In the genomic region with DNA sequence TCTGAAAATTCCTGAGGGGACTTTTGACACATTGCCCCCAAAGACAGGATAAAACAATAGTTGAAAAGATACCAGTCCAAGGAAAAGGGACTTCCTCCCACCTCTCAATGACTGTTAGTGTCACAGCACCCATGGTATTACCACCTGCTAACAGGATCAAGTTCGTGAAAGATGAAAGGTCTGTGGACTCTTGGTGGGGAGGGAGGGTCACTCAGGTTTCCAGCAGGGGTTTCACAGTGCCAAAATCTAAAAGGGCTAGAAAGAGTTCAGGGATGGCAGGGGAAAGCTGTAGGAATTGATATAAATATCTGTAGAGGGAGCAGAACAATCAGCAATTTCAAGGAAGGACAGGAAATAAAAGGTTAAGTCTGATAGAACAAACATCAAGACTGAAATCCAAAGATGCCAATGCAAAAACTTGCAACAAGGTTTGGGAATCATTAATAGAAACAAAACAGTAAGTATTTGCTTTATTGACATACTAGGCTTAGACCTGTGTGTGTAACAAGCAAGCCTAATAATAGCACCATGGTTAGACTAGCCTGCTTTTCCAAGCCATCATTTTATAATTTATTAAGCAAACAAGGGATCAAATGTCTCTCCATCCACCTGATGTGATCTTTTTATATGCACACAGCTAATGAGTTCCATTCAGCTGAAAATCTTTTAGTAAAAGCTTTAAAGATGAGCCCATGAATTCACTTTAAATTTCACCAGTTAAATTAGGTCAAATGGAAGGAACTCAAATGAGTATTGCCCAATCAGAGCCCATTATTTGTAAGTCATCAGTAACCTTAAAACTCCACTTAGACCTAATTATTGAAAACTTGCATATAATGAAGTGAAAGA, we compare ENCODE assay signal across 8 cellular contexts. TPM values are rescaled to one million over a fixed set of nuclear protein-coding genes. Genes with fewer than 3 reads are reported as not detected.
A peak's percentile ranks its signal among the peaks of the same experiment; 100 is the strongest.
DNase-seq lines count a peak whose midpoint lies in the region; ATAC-seq and TF ChIP-seq lines count a peak whose summit lies in the region.

No MANE protein-coding gene starts in this region.

- H3K4me3 Mint-ChIP-seq in activated B cell treated with CpG ODN at 0.5 μM for 24 hours = peak overlapping the region; percentile 95

- peak; percentile 24 for DNase-seq in NOMO-1 treated with DMSO at 0.1 percent for 48 hours (lab: John Stamatoyannopoulos, UW; ENCODE audit: unreplicated experiment)
- no peak for DNase-seq in NOMO-1 treated with dmso at 0.1 percent for 144 hours (lab: John Stamatoyannopoulos, UW; ENCODE audit: unreplicated experiment)
- no peak for DNase-seq in activated B cell treated with CpG ODN at 0.5 μM for 24 hours
- DNase-seq in OCI-M1 (lab: John Stamatoyannopoulos, UW) = no peak
- no peak for DNase-seq in SW 1271 (lab: John Stamatoyannopoulos, UW)

- H3K9me3 Mint-ChIP-seq in activated B cell treated with CpG ODN at 0.5 μM for 24 hours = no peaks in the 10 kb centered on the region

- intact Hi-C loops in activated B cell treated with CpG ODN at 0.5 μM for 24 hours (cut with micrococcal nuclease) = no loop called here

- no peak for TF ChIP-seq CTCF in activated B cell treated with CpG ODN at 0.5 μM for 24 hours (IDR thresholded peaks at IDR 0.05)

- H3K27ac ChIP-seq in subcutaneous abdominal adipose tissue (ENCODE audit: low read depth, low read length) = peak overlapping the region; percentile 99

- H3K4me1 ChIP-seq in iPS-15b (ENCODE audit: control insufficient read depth, insufficient read depth, low read length) (peaks cover 20% of the 10 kb centered on the region), subcutaneous abdominal adipose tissue (ENCODE audit: control insufficient read depth in 5 of 5, insufficient read depth in 5 of 5, low read length in 5 of 5) (peaks cover 5 to 60% (median 58%) of the 10 kb centered on the region in 5 donors)

- H3K36me3 ChIP-seq in iPS-15b (ENCODE audit: control insufficient read depth, insufficient read depth, low read length) = peaks cover 42% of the 10 kb centered on the region
- peaks cover 45 to 64% (median 54%) of the 10 kb centered on the region in 5 donors for H3K36me3 ChIP-seq in subcutaneous abdominal adipose tissue (ENCODE audit: control insufficient read depth in 5 of 5, insufficient read depth in 5 of 5, low read length in 5 of 5)

- H3K4me3 ChIP-seq in iPS-15b (ENCODE audit: low read depth, low read length) = peak overlapping the region; percentile 99
- peak overlapping the region; percentile 88 to 100 (median 98) for H3K4me3 ChIP-seq in subcutaneous abdominal adipose tissue (ENCODE audit: low read depth in 1 of 5, low read length in 5 of 5)

- H3K27me3 Mint-ChIP-seq in activated B cell treated with CpG ODN at 0.5 μM for 24 hours = no peaks in the 10 kb centered on the region

- H3K9me3 ChIP-seq in iPS-15b (ENCODE audit: control insufficient read depth, insufficient read depth, low read length) = no peaks in the 10 kb centered on the region
- H3K9me3 ChIP-seq in subcutaneous abdominal adipose tissue (ENCODE audit: control insufficient read depth in 5 of 5, low read length in 5 of 5) = no peaks in the 10 kb centered on the region

- peaks cover 74% of the 10 kb centered on the region for H3K4me1 Mint-ChIP-seq in activated B cell treated with CpG ODN at 0.5 μM for 24 hours

- ATAC-seq in activated B cell treated with CpG ODN at 0.5 μM for 24 hours (ENCODE audit: low read depth) (no peak), GM19395 (IDR thresholded peaks at IDR 0.05; ENCODE audit: unreplicated experiment) (no peak)

- H3K36me3 Mint-ChIP-seq in activated B cell treated with CpG ODN at 0.5 μM for 24 hours (ENCODE audit: low read depth) = peaks cover 75% of the 10 kb centered on the region

- peak overlapping the region; percentile 85 for H3K27ac Mint-ChIP-seq in activated B cell treated with CpG ODN at 0.5 μM for 24 hours

- no peaks in the 10 kb centered on the region for H3K27me3 ChIP-seq in iPS-15b (ENCODE audit: control insufficient read depth, insufficient read depth, low read length)
- no peaks in the 10 kb centered on the region for H3K27me3 ChIP-seq in subcutaneous abdominal adipose tissue (ENCODE audit: control insufficient read depth in 5 of 5, insufficient read depth in 4 of 5, low read length in 5 of 5)

- POLR2A ChIA-PET in activated B cell treated with CpG ODN at 0.5 μM for 24 hours (lab: Charles Lee) = interaction anchor here (0.5 to 14.3 kb wide), 6 partner anchors 11 to 380 kb away, joined by 3 to 1106 read pairs (median 4); partner anchors contain the start of gene ENSA

- CTCF ChIA-PET in activated B cell treated with CpG ODN at 0.5 μM for 24 hours (lab: Charles Lee) = interaction anchor here (6.8 to 9.8 kb wide), 2 partner anchors 14 to 45 kb away, joined by 56 to 196 read pairs; no protein-coding TSS in a partner anchor

- H3K9ac ChIP-seq in iPS-15b (ENCODE audit: low read depth, low read length) (peak overlapping the region; percentile 100), subcutaneous abdominal adipose tissue (ENCODE audit: low read length in 5 of 5) (peak overlapping the region; percentile 79 to 100 (median 99))

RNA-seq across cellular contexts. Expression of gene MCL1, which starts 3.7 kb away (rescaled TPM):
- 224 and 233 TPM in 2 replicates for total RNA-seq in activated B cell treated with CpG ODN at 0.5 μM for 24 hours

RNA-seq across cellular contexts. Expression of gene ADAMTSL4, which starts 26.5 kb away (rescaled TPM):
- total RNA-seq in activated B cell treated with CpG ODN at 0.5 μM for 24 hours = 0.11 TPM in 1 of 2 replicates, not detected in the other

RNA-seq across cellular contexts. Expression of gene ENSA, which starts 53.7 kb away (rescaled TPM):
- 202 and 227 TPM in 2 replicates for total RNA-seq in activated B cell treated with CpG ODN at 0.5 μM for 24 hours
